1 cellular context compared by ENCODE assay signal in genomic region chr10:50850576-50851340, GRCh38.
TF ChIP-seq lines count a peak whose summit lies in the region.

No MANE protein-coding gene starts in this region.

TF ChIP-seq in IMR-90, 13 proteins besides CTCF, POLR2A, EP300 and RAD21:
- TF ChIP-seq MAZ (IDR thresholded peaks at IDR 0.05; ENCODE audit: borderline replicate concordance, low read depth, low read length) (no peak), MXI1 (IDR thresholded peaks at IDR 0.05; ENCODE audit: borderline replicate concordance, low read depth, low read length) (no peak), ELK1 (IDR thresholded peaks at IDR 0.05; ENCODE audit: borderline replicate concordance, low read depth, low read length) (no peak), SMC3 (IDR thresholded peaks at IDR 0.05; ENCODE audit: low read depth, low read length) (no peak), MAFK (IDR thresholded peaks at IDR 0.05; ENCODE audit: low read depth, low read length) (no peak), RCOR1 (IDR thresholded peaks at IDR 0.05; ENCODE audit: insufficient replicate concordance, low read length) (no peak), NFE2L2 (IDR thresholded peaks at IDR 0.05; ENCODE audit: low read depth, low read length) (no peak), CEBPB (IDR thresholded peaks at IDR 0.05; ENCODE audit: low read depth, low read length) (no peak), USF2 (IDR thresholded peaks at IDR 0.05; ENCODE audit: low read depth, low read length) (no peak), CHD1 (IDR thresholded peaks at IDR 0.05; ENCODE audit: low read depth, low read length) (no peak), FOS (IDR thresholded peaks at IDR 0.05; ENCODE audit: low read depth, low read length) (no peak), BHLHE40 (IDR thresholded peaks at IDR 0.05; ENCODE audit: low read depth, low read length) (no peak), RFX5 (IDR thresholded peaks at IDR 0.05; ENCODE audit: low read depth, low read length) (no peak)
